Comparison of ENCODE assay signal across 8 cellular contexts in genomic region chr9:127927457-127928231, GRCh38. TPM values are rescaled to one million over a fixed set of nuclear protein-coding genes. Genes with fewer than 3 reads are reported as not detected.
DNase-seq lines count a peak whose midpoint lies in the region; ATAC-seq, FAIRE-seq and TF ChIP-seq lines count a peak whose summit lies in the region.

No MANE protein-coding gene starts in this region.

- in situ Hi-C loops in IMR-90 (cut with MboI; ENCODE audit: low sequenced_read_pairs) = no loop called here

- peaks cover 5% of the 10 kb centered on the region for H3K27me3 Mint-ChIP-seq in activated CD4-positive, alpha-beta T cell treated with anti-CD3 and anti-CD28 coated beads for 36 hours
- H3K27me3 Mint-ChIP-seq in osteocyte (ENCODE audit: unreplicated experiment) = no peaks in the 10 kb centered on the region

- TF ChIP-seq POLR2A in IMR-90 (IDR thresholded peaks at IDR 0.05; ENCODE audit: low read depth, low read length) = no peak
- no peak for TF ChIP-seq POLR2A in H54 (IDR thresholded peaks at IDR 0.05; ENCODE audit: low read depth, low read length)

- dilution Hi-C loops in IMR-90 (cut with HindIII; ENCODE audit: low sequenced_read_pairs, unreplicated experiment) = no loop called here

- H3K18ac ChIP-seq in IMR-90 (ENCODE audit: low read depth, low read length) = no peak overlapping the region

- no peaks in the 10 kb centered on the region for H3K9me3 Mint-ChIP-seq in activated CD4-positive, alpha-beta T cell treated with anti-CD3 and anti-CD28 coated beads for 36 hours (ENCODE audit: low read depth)
- H3K9me3 Mint-ChIP-seq in osteocyte (ENCODE audit: unreplicated experiment) = no peaks in the 10 kb centered on the region

- no peak overlapping the region for H2BK20ac ChIP-seq in IMR-90 (ENCODE audit: low read depth, low read length)

- H3K9ac ChIP-seq in IMR-90 (ENCODE audit: low read depth, low read length) (no peak overlapping the region), duodenal mucosa (ENCODE audit: low read depth in 1 of 2, low read length in 2 of 2) (no peak overlapping the region)

- H3K27me3 ChIP-seq in IMR-90 (ENCODE audit: control insufficient read depth, insufficient read depth, low read length) (no peaks in the 10 kb centered on the region), duodenal mucosa (ENCODE audit: control insufficient read depth in 1 of 2, insufficient read depth in 2 of 2, low read length in 2 of 2) (peaks cover 24 to 36% of the 10 kb centered on the region in 2 donors)

- no peak overlapping the region for H3K14ac ChIP-seq in IMR-90 (replicated peaks; ENCODE audit: low read depth, low read length)

- H2AK9ac ChIP-seq in IMR-90 (replicated peaks; ENCODE audit: low read depth, low read length, poor library complexity) = peak overlapping the region; percentile 55

- H3K9me3 ChIP-seq in IMR-90 (ENCODE audit: control insufficient read depth, insufficient read depth, low read length) = no peaks in the 10 kb centered on the region
- H3K9me3 ChIP-seq in duodenal mucosa (ENCODE audit: control insufficient read depth in 1 of 2, low read length in 2 of 2) = no peaks in the 10 kb centered on the region

- H3K4me3 Mint-ChIP-seq in activated CD4-positive, alpha-beta T cell treated with anti-CD3 and anti-CD28 coated beads for 36 hours = peak overlapping the region; percentile 62
- H3K4me3 Mint-ChIP-seq in osteocyte (ENCODE audit: unreplicated experiment) = peak overlapping the region; percentile 54

- POLR2A ChIA-PET in IMR-90 (lab: Charles Lee; ENCODE audit: unreplicated experiment) = interaction anchor here (0.6 kb wide), 1 partner anchor 1063 kb away, joined by 4 read pairs; no protein-coding TSS in a partner anchor
- POLR2A ChIA-PET in activated CD4-positive, alpha-beta T cell treated with anti-CD3 and anti-CD28 coated beads for 36 hours (lab: Charles Lee) = no interaction called here

- DNase-seq in IMR-90 (no peak), osteocyte (ENCODE audit: extremely low spot score, unreplicated experiment) (no peak), H54 (ENCODE audit: insufficient read length, low spot score) (no peak), NCI-H1694 treated with DMSO at 0.1 percent for 48 hours (lab: John Stamatoyannopoulos, UW) (no peak), mesenteric fat pad (ENCODE audit: low spot score) (no peak), NCI-H2227 (lab: John Stamatoyannopoulos, UW; ENCODE audit: unreplicated experiment) (no peak)
- peak; percentile 92 for DNase-seq in activated CD4-positive, alpha-beta T cell treated with anti-CD3 and anti-CD28 coated beads for 36 hours

- no peak overlapping the region for H2AK5ac ChIP-seq in IMR-90 (ENCODE audit: low read depth, low read length)

- FAIRE-seq in H54 (lab: Jason Lieb, UNC) = no peak

- no peaks in the 10 kb centered on the region for H3K36me3 Mint-ChIP-seq in activated CD4-positive, alpha-beta T cell treated with anti-CD3 and anti-CD28 coated beads for 36 hours (ENCODE audit: low read depth)
- H3K36me3 Mint-ChIP-seq in osteocyte (ENCODE audit: unreplicated experiment) = no peaks in the 10 kb centered on the region

- no peak overlapping the region for H2BK5ac ChIP-seq in IMR-90 (ENCODE audit: low read depth, low read length, poor library complexity, severe bottlenecking)

- no peak overlapping the region; the same call in 1 of the 2 replicates for H3K4ac ChIP-seq in IMR-90 (ENCODE audit: low read depth, low read length)

- H3K27ac ChIP-seq in IMR-90 (ENCODE audit: insufficient read depth, low read length) = no peak overlapping the region
- no peak overlapping the region for H3K27ac ChIP-seq in duodenal mucosa (ENCODE audit: low read depth, low read length)

- H4K20me1 ChIP-seq in IMR-90 (ENCODE audit: insufficient read depth, low read length) = peaks cover 14% of the 10 kb centered on the region

- H2BK120ac ChIP-seq in IMR-90 (ENCODE audit: low read depth, low read length) = no peak overlapping the region

- 35% methylated on average over 5 of the region's 48 CpGs; no CpG with 5 or more reads in 1 of the 2 experiments for WGBS in IMR-90 (ENCODE audit: extremely low coverage in 2 of 2, insufficient read length in 1 of 2), 2 experiments

- H4K8ac ChIP-seq in IMR-90 (ENCODE audit: low read depth in 2 of 2, low read length in 2 of 2) = no peak overlapping the region

- intact Hi-C loops in IMR-90 (cut with micrococcal nuclease) = loop anchor here (10.0 kb wide), 2 partner anchors 423 to 723 kb away; no protein-coding TSS in a partner anchor
- intact Hi-C loops in activated CD4-positive, alpha-beta T cell treated with anti-CD3 and anti-CD28 coated beads for 36 hours (cut with DNase I, micrococcal nuclease) = loop anchor here (1.0 to 10.0 kb wide), 2 partner anchors 10 to 423 kb away; partner anchors contain the start of gene ST6GALNAC4 (in 1 of the 2)

- H3K4me2 ChIP-seq in IMR-90 (ENCODE audit: low read depth, low read length) = no peak overlapping the region; the same call in 1 of the 2 replicates

- TF ChIP-seq RAD21 in IMR-90 (IDR thresholded peaks at IDR 0.05; ENCODE audit: low read length) = no peak

- H3K36me3 ChIP-seq in IMR-90 (ENCODE audit: control insufficient read depth, insufficient read depth, low read length) = no peaks in the 10 kb centered on the region
- no peaks in the 10 kb centered on the region for H3K36me3 ChIP-seq in duodenal mucosa (ENCODE audit: control insufficient read depth in 1 of 2, insufficient read depth in 2 of 2, low read length in 2 of 2)

- H3K4me1 ChIP-seq in IMR-90 (ENCODE audit: control insufficient read depth, insufficient read depth, low read length) (peaks cover 13% of the 10 kb centered on the region), duodenal mucosa (ENCODE audit: control insufficient read depth in 1 of 2, insufficient read depth in 2 of 2, low read length in 2 of 2) (peaks cover 19 to 39% of the 10 kb centered on the region in 2 donors)

- H3K23ac ChIP-seq in IMR-90 (ENCODE audit: low read depth, low read length) = no peak overlapping the region

- no peak overlapping the region for H2BK15ac ChIP-seq in IMR-90 (ENCODE audit: low read depth, low read length)

- no peak for TF ChIP-seq CTCF in IMR-90 (conservative IDR thresholded peaks at IDR 0.05; ENCODE audit: low read depth, low read length)
- no peak for TF ChIP-seq CTCF in osteocyte (IDR thresholded peaks at IDR 0.05)

- H3K4me1 Mint-ChIP-seq in activated CD4-positive, alpha-beta T cell treated with anti-CD3 and anti-CD28 coated beads for 36 hours = peaks cover 23% of the 10 kb centered on the region
- peaks cover 30% of the 10 kb centered on the region for H3K4me1 Mint-ChIP-seq in osteocyte (ENCODE audit: unreplicated experiment)

- ATAC-seq in IMR-90 (ENCODE audit: low read depth) = no peak
- ATAC-seq in activated CD4-positive, alpha-beta T cell treated with anti-CD3 and anti-CD28 coated beads for 36 hours = peak; percentile 54

- H3K4me3 ChIP-seq in IMR-90 (ENCODE audit: insufficient read depth, low read depth, low read length) = no peak overlapping the region
- H3K4me3 ChIP-seq in duodenal mucosa (ENCODE audit: low read depth in 1 of 2, low read length in 2 of 2) = peak overlapping the region; percentile 36 to 48

- no peak overlapping the region for H3K27ac Mint-ChIP-seq in activated CD4-positive, alpha-beta T cell treated with anti-CD3 and anti-CD28 coated beads for 36 hours
- no peak overlapping the region for H3K27ac Mint-ChIP-seq in osteocyte (ENCODE audit: unreplicated experiment)

- H4K91ac ChIP-seq in IMR-90 (ENCODE audit: insufficient read depth, low read depth, low read length) = no peak overlapping the region

- H3K79me1 ChIP-seq in IMR-90 (ENCODE audit: low read depth in 1 of 2, low read length in 2 of 2) = peaks cover 0 to 12% of the 10 kb centered on the region in 2 experiments; a peak in 1 of 4 replicates

- no peak overlapping the region for H4K5ac ChIP-seq in IMR-90 (ENCODE audit: low read depth, low read length)

- H2AFZ ChIP-seq in IMR-90 (replicated peaks; ENCODE audit: low read length, poor library complexity) = peak overlapping the region; percentile 87

- H3K9me1 ChIP-seq in IMR-90 (ENCODE audit: insufficient read depth, low read length) = peaks cover 17% of the 10 kb centered on the region

- CTCF ChIA-PET in IMR-90 (lab: Yijun Ruan, JAX) = no interaction called here
- CTCF ChIA-PET in activated CD4-positive, alpha-beta T cell treated with anti-CD3 and anti-CD28 coated beads for 36 hours (lab: Charles Lee) = no interaction called here

- H3K56ac ChIP-seq in IMR-90 (ENCODE audit: extremely low read depth, insufficient read depth, low read length) = no peak overlapping the region

- no TSS peak for BruUV-seq in IMR-90 (replicated peaks; lab: Mats Ljungman, UMichigan)

RNA-seq across cellular contexts. Expression of gene PIP5KL1, which starts 2.9 kb away (rescaled TPM):
- total RNA-seq in IMR-90 (2012; rRNA removed) = 0.28 and 0.36 TPM in 2 replicates
- 2.7 and 3.6 TPM in 2 replicates for polyA plus RNA-seq in IMR-90 (2012; rRNA removed)
- 2.5 and 3.4 TPM in 2 replicates for polyA plus RNA-seq in IMR-90 (2012; cell fraction: cytosol; rRNA removed)
- polyA plus RNA-seq in IMR-90 (2012; cell fraction: nucleus; rRNA removed; ENCODE audit: low replicate concordance) = 22.0 and 36.8 TPM in 2 replicates
- 1 to 10 TPM; 1.9 to 2.8 TPM for total RNA-seq in activated CD4-positive, alpha-beta T cell treated with anti-CD3 and anti-CD28 coated beads for 36 hours
- 2.6 and 2.9 TPM in 2 replicates for total RNA-seq in osteocyte
- 2.2 TPM for total RNA-seq in mesenteric fat pad

RNA-seq across cellular contexts. Expression of gene DPM2, which starts 10.0 kb away (rescaled TPM):
- total RNA-seq in IMR-90 (2012; rRNA removed) (10.8 TPM in 2 replicates), osteocyte (29.2 and 31.6 TPM in 2 replicates), mesenteric fat pad (20.9 TPM)
- polyA plus RNA-seq in IMR-90 (2012; rRNA removed) = 60.6 and 60.9 TPM in 2 replicates
- 40.8 and 52.3 TPM in 2 replicates for polyA plus RNA-seq in IMR-90 (2012; cell fraction: cytosol; rRNA removed)
- 40.3 and 50.7 TPM in 2 replicates for polyA plus RNA-seq in IMR-90 (2012; cell fraction: nucleus; rRNA removed; ENCODE audit: low replicate concordance)
- total RNA-seq in activated CD4-positive, alpha-beta T cell treated with anti-CD3 and anti-CD28 coated beads for 36 hours = 10 to 100 TPM; 44.1 to 46.6 TPM

RNA-seq across cellular contexts. Expression of gene ST6GALNAC4, which starts 10.8 kb away (rescaled TPM):
- total RNA-seq in IMR-90 (2012; rRNA removed) = 11.9 and 12.5 TPM in 2 replicates
- 32.9 and 42.2 TPM in 2 replicates for polyA plus RNA-seq in IMR-90 (2012; rRNA removed)
- polyA plus RNA-seq in IMR-90 (2012; cell fraction: cytosol; rRNA removed) = 18.6 and 48.3 TPM in 2 replicates
- polyA plus RNA-seq in IMR-90 (2012; cell fraction: nucleus; rRNA removed; ENCODE audit: low replicate concordance) = 25.4 and 59.2 TPM in 2 replicates
- 10 to 100 TPM; 14.9 to 20.7 TPM for total RNA-seq in activated CD4-positive, alpha-beta T cell treated with anti-CD3 and anti-CD28 coated beads for 36 hours
- 21.4 and 25.1 TPM in 2 replicates for total RNA-seq in osteocyte
- total RNA-seq in mesenteric fat pad = 40.0 TPM

RNA-seq across cellular contexts. Expression of gene ST6GALNAC6, which starts 28.2 kb away (rescaled TPM):
- 35.3 and 35.7 TPM in 2 replicates for total RNA-seq in IMR-90 (2012; rRNA removed)
- polyA plus RNA-seq in IMR-90 (2012; rRNA removed) = 47.6 and 48.6 TPM in 2 replicates
- polyA plus RNA-seq in IMR-90 (2012; cell fraction: cytosol; rRNA removed) = 41.6 and 60.0 TPM in 2 replicates
- polyA plus RNA-seq in IMR-90 (2012; cell fraction: nucleus; rRNA removed; ENCODE audit: low replicate concordance) = 105 and 190 TPM in 2 replicates
- 10 to 100 TPM; 46.3 to 63.3 TPM for total RNA-seq in activated CD4-positive, alpha-beta T cell treated with anti-CD3 and anti-CD28 coated beads for 36 hours
- 73.4 and 77.0 TPM in 2 replicates for total RNA-seq in osteocyte
- total RNA-seq in mesenteric fat pad = 109 TPM

RNA-seq across cellular contexts. Expression of gene AK1, which starts 50.2 kb away (rescaled TPM):
- total RNA-seq in IMR-90 (2012; rRNA removed) (44.8 and 51.4 TPM in 2 replicates), osteocyte (57.6 and 65.8 TPM in 2 replicates), mesenteric fat pad (68.3 TPM)
- polyA plus RNA-seq in IMR-90 (2012; rRNA removed) = 119 and 126 TPM in 2 replicates
- 146 and 387 TPM in 2 replicates for polyA plus RNA-seq in IMR-90 (2012; cell fraction: cytosol; rRNA removed)
- 158 and 207 TPM in 2 replicates for polyA plus RNA-seq in IMR-90 (2012; cell fraction: nucleus; rRNA removed; ENCODE audit: low replicate concordance)
- 10 to 100 TPM; 14.5 to 23.9 TPM for total RNA-seq in activated CD4-positive, alpha-beta T cell treated with anti-CD3 and anti-CD28 coated beads for 36 hours
